ENCODE assay signal across 10 cellular contexts in genomic region chr1:43557744-43558245, GRCh38. TPM values are rescaled to one million over a fixed set of nuclear protein-coding genes. Genes with fewer than 3 reads are reported as not detected.
DNase-seq lines count a peak whose midpoint lies in the region; ATAC-seq, FAIRE-seq and TF ChIP-seq lines count a peak whose summit lies in the region.
"Had no signal": no experiment of that assay in that cellular context is flagged by ENCODE, and none has a peak within 500 bp of the region (broad histone marks: within the 10 kb centered on the region; RNA-seq: fewer than 3 reads in every experiment).

No MANE protein-coding gene starts in this region.

- peaks cover 0 to 24% (median 15%) of the 10 kb centered on the region in 4 experiments; a peak in 6 of 7 replicates for H3K4me1 ChIP-seq in H1 (replicated peaks in 1 of 4; ENCODE audit: control insufficient read depth in 3 of 4, insufficient read depth in 4 of 4, low read length in 3 of 4)
- peaks cover 15% of the 10 kb centered on the region for H3K4me1 ChIP-seq in mesodermal cell (ENCODE audit: control insufficient read depth, insufficient read depth, low read length, poor library complexity, severe bottlenecking)
- H3K4me1 ChIP-seq in urinary bladder (ENCODE audit: insufficient read depth), result no peaks in the 10 kb centered on the region
- H3K4me1 ChIP-seq: SJSA1 had no signal

- WGBS in H1 (ENCODE audit: extremely low coverage in 1 of 2, insufficient coverage in 1 of 2, insufficient read length in 1 of 2, insufficient replicate concordance in 2 of 2, low coverage in 1 of 2, low lambda C conversion rate in 2 of 2, missing lambda C conversion rate in 1 of 2), 2 experiments, result 69% methylated on average over 7 of the region's 9 CpGs; no CpG with 5 or more reads in 1 of the 2 experiments
- WGBS in mesodermal cell (ENCODE audit: insufficient coverage in 2 of 2), 2 experiments, result 58 to 68% methylated on average over 5 of the region's 9 CpGs
- WGBS in urinary bladder, result 42% methylated on average over 9 of the region's 9 CpGs

- H2BK12ac ChIP-seq in H1 (ENCODE audit: low read depth, low read length), result no peak overlapping the region

- H3K9ac ChIP-seq in H1 (replicated peaks in 1 of 4; ENCODE audit: extremely low read depth in 1 of 4, low read depth in 3 of 4, low read length in 3 of 4), result no peak overlapping the region

- no peak overlapping the region for H3K14ac ChIP-seq in H1 (ENCODE audit: insufficient read length)

- H2AK5ac ChIP-seq in H1 (ENCODE audit: low read depth, low read length), result peak overlapping the region; percentile 47; the same call in 1 of the 2 replicates

- no peaks in the 10 kb centered on the region for H3K27me3 ChIP-seq in H1 (replicated peaks in 1 of 4; ENCODE audit: control insufficient read depth in 3 of 4, extremely low read depth in 1 of 4, insufficient read depth in 3 of 4, low read length in 3 of 4)
- H3K27me3 ChIP-seq in brain microvascular endothelial cell (replicated peaks), result no peaks in the 10 kb centered on the region
- H3K27me3 ChIP-seq: SJSA1 had no signal

- H3K56ac ChIP-seq in H1 (replicated peaks; ENCODE audit: insufficient read length, low read depth, low read length), result no peak overlapping the region

- 0 out of 2 replicates have a peak overlapping the region, but pooled peaks have one; percentile 22 for H2BK5ac ChIP-seq in H1 (ENCODE audit: low read depth, low read length)

- H2BK120ac ChIP-seq in H1 (replicated peaks; ENCODE audit: low read depth, low read length), result no peak overlapping the region

- TF ChIP-seq POLR2A in H1 (IDR thresholded peaks at IDR 0.05; ENCODE audit: control extremely low read depth in 1 of 2, low read depth in 2 of 2, low read length in 2 of 2), result no peak

- H4K91ac ChIP-seq in H1 (replicated peaks; ENCODE audit: insufficient read length, low read length), result no peak overlapping the region

- TF ChIP-seq EP300 in H1 (IDR thresholded peaks at IDR 0.05; ENCODE audit: borderline replicate concordance in 1 of 2, low read depth in 2 of 2, low read length in 2 of 2), result no peak

- no peak overlapping the region for H4K5ac ChIP-seq in H1 (ENCODE audit: insufficient read length, low read depth, low read length)

- POLR2A ChIA-PET in H1 (lab: Charles Lee; ENCODE audit: partially characterized antibody), result interaction anchor here (0.6 to 3.1 kb wide), 17 partner anchors 8 to 200 kb away, joined by 3 to 16 read pairs (median 5); partner anchors contain the start of genes PTPRF and ST3GAL3

- TF ChIP-seq CTCF in H1 (IDR thresholded peaks at IDR 0.05; ENCODE audit: control extremely low read depth in 1 of 3, insufficient read depth in 1 of 3, low read depth in 1 of 3, low read length in 3 of 3), result no peak
- no peak for TF ChIP-seq CTCF in brain microvascular endothelial cell (IDR thresholded peaks at IDR 0.05; ENCODE audit: low read depth, low read length, missing control alignments)

- in situ Hi-C loops in brain microvascular endothelial cell (cut with HindIII; ENCODE audit: low pct_ligation_motif_present, low sequenced_read_pairs), result no loop called here

- H3K79me1 ChIP-seq in H1 (ENCODE audit: low read depth, low read length), result peaks cover 24% of the 10 kb centered on the region

- no peak overlapping the region for H3K23ac ChIP-seq in H1 (ENCODE audit: insufficient read length)

- peaks cover 3% of the 10 kb centered on the region for H3K23me2 ChIP-seq in H1 (ENCODE audit: low read depth, low read length)

- peak; percentile 7 for ATAC-seq in Right ventricle myocardium superior (ENCODE audit: poor library complexity)
- ATAC-seq in Right ventricle myocardium inferior, result no peak
- no peak for ATAC-seq in GM21717 (IDR thresholded peaks at IDR 0.05; ENCODE audit: unreplicated experiment)

- FAIRE-seq in H1 (lab: Jason Lieb, UNC), result no peak

- peaks cover 9 to 25% (median 13%) of the 10 kb centered on the region in 4 experiments; a peak in 7 of 8 replicates for H3K36me3 ChIP-seq in H1 (ENCODE audit: control insufficient read depth in 2 of 4, insufficient read depth in 4 of 4, low read length in 3 of 4)
- peaks cover 62% of the 10 kb centered on the region for H3K36me3 ChIP-seq in mesodermal cell (ENCODE audit: control insufficient read depth, insufficient read depth, low read length)
- no peaks in the 10 kb centered on the region for H3K36me3 ChIP-seq in urinary bladder (ENCODE audit: insufficient read depth)
- peaks cover 13% of the 10 kb centered on the region for H3K36me3 ChIP-seq in brain microvascular endothelial cell (replicated peaks)

- no peak overlapping the region for H3K4ac ChIP-seq in H1 (replicated peaks; ENCODE audit: insufficient read length, low read depth, low read length)

- H2AFZ ChIP-seq in H1 (ENCODE audit: low read length), result no peak overlapping the region

- no peaks in the 10 kb centered on the region for H3K9me3 ChIP-seq in H1 (ENCODE audit: insufficient read depth in 2 of 2, low read depth in 1 of 2, low read length in 1 of 2)
- H3K9me3 ChIP-seq in mesodermal cell (ENCODE audit: control insufficient read depth, low read length), result no peaks in the 10 kb centered on the region
- H3K9me3 ChIP-seq: SJSA1 had no signal

- peaks cover 0 to 37% of the 10 kb centered on the region in 2 experiments; a peak in 2 of 4 replicates for H3K79me2 ChIP-seq in H1 (ENCODE audit: control insufficient read depth in 1 of 2, insufficient read depth in 2 of 2, low read length in 2 of 2)

- peak overlapping the region; percentile 45 to 63 for H3K4me2 ChIP-seq in H1 (ENCODE audit: insufficient read depth in 1 of 2, low read depth in 2 of 2, low read length in 2 of 2)

- no peak for DNase-seq in Right ventricle myocardium superior
- no peak for DNase-seq in Right ventricle myocardium inferior (ENCODE audit: missing footprints)
- no peak for DNase-seq in H1 (ENCODE audit: low read depth in 1 of 2, low spot score in 2 of 2)
- DNase-seq in DMS153 treated with DMSO at 0.1 percent for 48 hours (lab: John Stamatoyannopoulos, UW; ENCODE audit: unreplicated experiment), result no peak
- no peak for DNase-seq in brain microvascular endothelial cell
- DNase-seq: stimulated activated CD4-positive, alpha-beta T cell treated with anti-CD3 and anti-CD28 coated beads, Interleukin-4, amount 100 ng/mL, for 4 hours had no signal

- H3K27ac ChIP-seq in H1 (ENCODE audit: low read depth, low read length), result no peak overlapping the region; the same call in 1 of the 2 replicates
- H3K27ac ChIP-seq in mesodermal cell (ENCODE audit: low read depth, low read length, severe bottlenecking), result peak overlapping the region; percentile 73
- H3K27ac ChIP-seq in urinary bladder (ENCODE audit: low read depth), result peak overlapping the region; percentile 77
- no peak overlapping the region for H3K27ac ChIP-seq in brain microvascular endothelial cell
- H3K27ac ChIP-seq: SJSA1 had no signal

- peak overlapping the region; percentile 36; the same call in 1 of the 2 replicates for H2BK15ac ChIP-seq in H1 (ENCODE audit: low read length)

- no peak for TF ChIP-seq RAD21 in H1 (IDR thresholded peaks at IDR 0.05 in 1 of 2, conservative IDR thresholded peaks at IDR 0.05 in 1 of 2; ENCODE audit: low read depth in 2 of 2, low read length in 2 of 2)

- H4K8ac ChIP-seq in H1 (ENCODE audit: extremely low read depth, insufficient read depth, low read length), result no peak overlapping the region; the same call in 1 of the 2 replicates

- CTCF ChIA-PET in H1 (lab: Charles Lee; ENCODE audit: partially characterized antibody), result interaction anchor here (0.8 to 1.8 kb wide), 13 partner anchors 11 to 498 kb away, joined by 3 to 7 read pairs (median 4); no protein-coding TSS in a partner anchor

- peak overlapping the region; percentile 48; the same call in 1 of the 2 replicates for H3K18ac ChIP-seq in H1 (ENCODE audit: extremely low read depth, low read length)

- peaks cover 24 to 41% of the 10 kb centered on the region in 2 experiments for H4K20me1 ChIP-seq in H1 (replicated peaks in 1 of 2; ENCODE audit: control insufficient read depth in 1 of 2, insufficient read depth in 2 of 2, low read length in 2 of 2)

- no peak overlapping the region for H2BK20ac ChIP-seq in H1 (ENCODE audit: low read length)

- H3K4me3 ChIP-seq in H1 (ENCODE audit: extremely low read depth in 1 of 4, insufficient read depth in 2 of 4, low read depth in 3 of 4, low read length in 4 of 4), result peak overlapping the region in 1 of 4 experiments; percentile 38; a peak in 4 of 8 replicates
- no peak overlapping the region for H3K4me3 ChIP-seq in mesodermal cell (ENCODE audit: extremely low read depth, insufficient read depth, low read length, poor library complexity, severe bottlenecking)
- H3K4me3 ChIP-seq in urinary bladder (ENCODE audit: low read depth, low read length), result no peak overlapping the region
- no peak overlapping the region for H3K4me3 ChIP-seq in brain microvascular endothelial cell (ENCODE audit: low read depth, low read length)
- H3K4me3 ChIP-seq: SJSA1 had no signal

- intact Hi-C loops in Right ventricle myocardium superior (cut with DNase I), result no loop called here
- intact Hi-C loops in Right ventricle myocardium inferior (cut with DNase I), result no loop called here

TF ChIP-seq in H1, 55 proteins besides CTCF, POLR2A, EP300 and RAD21 (continues in another document):
- TF ChIP-seq KDM4A (IDR thresholded peaks at IDR 0.05; ENCODE audit: low read depth, low read length, severe bottlenecking), result no peak
- no peak for TF ChIP-seq TAF7 (optimal IDR thresholded peaks at IDR 0.05; ENCODE audit: borderline replicate concordance, low read depth, low read length)
- no peak for TF ChIP-seq SAP30 (IDR thresholded peaks at IDR 0.05; ENCODE audit: insufficient read depth, insufficient replicate concordance, low read length)

RNA-seq across cellular contexts. Expression of gene PTPRF, which starts 27.1 kb away (rescaled TPM):
- 4.2 TPM for total RNA-seq in Right ventricle myocardium superior
- total RNA-seq in Right ventricle myocardium inferior, result 7.7 TPM
- total RNA-seq in H1 (2021; fragmentation: NEBNext Ultra II Directional; extraction: Animal tissue kit (Norgen Biotek cat#: 25700)), result 221 and 231 TPM in 2 replicates
- polyA plus RNA-seq in H1 (2011; rRNA removed), result 136 and 174 TPM in 2 replicates
- 128 TPM for polyA plus RNA-seq in H1 (2011; cell fraction: cytosol; rRNA removed)
- polyA plus RNA-seq in H1 (2011; cell fraction: nucleus; rRNA removed), result 286 TPM
- polyA plus RNA-seq in H1 (2012, experiment 1 of 2), result 142 to 208 TPM (median 171 TPM) in 4 replicates
- polyA plus RNA-seq in H1 (2012, experiment 2 of 2), result 95.7 TPM
- polyA plus RNA-seq in H1 (2013, experiment 1 of 2), result 171 TPM
- polyA plus RNA-seq in H1 (2013, experiment 2 of 2), result 161 TPM
- 365 and 371 TPM in 2 replicates for polyA minus RNA-seq in H1 (2011; rRNA and poly(A)+ RNA removed)
- 155 TPM for polyA minus RNA-seq in H1 (2011; cell fraction: cytosol; rRNA and poly(A)+ RNA removed)
- 141 TPM for polyA minus RNA-seq in H1 (2011; cell fraction: nucleus; rRNA and poly(A)+ RNA removed)
- 125 TPM for polyA plus RNA-seq in mesodermal cell (2013, experiment 1 of 2)
- 107 TPM for polyA plus RNA-seq in mesodermal cell (2013, experiment 2 of 2)
- 48.7 TPM for total RNA-seq in urinary bladder
- polyA plus RNA-seq in urinary bladder, result 66.3 TPM

Comparison
In these comparisons a context has a peak if more than half of its experiments do, and no peak if none do; other contexts are left out.
1. H3K27ac ChIP-seq: peak in mesodermal cell (single experiment) and urinary bladder (single experiment); none in H1 (single experiment) and brain microvascular endothelial cell (single experiment).